17 cellular contexts compared by ENCODE assay signal in the genomic region with DNA sequence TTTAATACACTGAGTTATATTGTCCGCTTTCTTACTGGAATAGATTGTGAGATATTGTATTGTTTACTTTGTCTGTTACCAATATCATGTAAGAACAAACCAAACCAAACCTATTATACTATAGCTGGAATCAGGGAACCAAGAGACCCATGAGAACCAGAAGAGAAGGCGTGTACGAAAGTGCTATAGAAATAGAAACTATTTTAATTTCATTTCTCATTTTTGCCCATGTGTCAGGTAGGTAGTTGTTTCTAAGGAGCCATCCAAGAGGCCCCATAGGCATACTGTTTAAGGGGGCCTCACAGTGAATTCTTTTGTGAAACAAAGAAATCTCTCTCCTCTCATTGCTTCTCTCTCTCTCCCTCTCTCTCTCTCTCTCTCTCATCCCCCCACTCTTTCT.
"Had no signal": no experiment of that assay in that cellular context is flagged by ENCODE, and none has a peak within 500 bp of the region (broad histone marks: within the 10 kb centered on the region; RNA-seq: fewer than 3 reads in every experiment).

No MANE protein-coding gene starts in this region.

- H3K4me1 Mint-ChIP-seq: central memory CD8-positive, alpha-beta T cell; immature natural killer cell; natural killer cell had no signal

- DNase-seq: activated CD4-positive, alpha-beta T cell treated with anti-CD3 and anti-CD28 coated beads for 4 hours; activated CD8-positive, alpha-beta T cell treated with anti-CD3 and anti-CD28 coated beads for 36 hours; activated naive CD8-positive, alpha-beta T cell treated with anti-CD3 and anti-CD28 coated beads for 36 hours; activated T-cell treated with anti-CD3 and anti-CD28 coated beads, Interleukin-2, amount 50 U/mL, for 4 hours; brain microvascular endothelial cell; effector CD4-positive, alpha-beta T cell; immature natural killer cell; mesendoderm; natural killer cell; right cardiac atrium; stimulated activated CD4-positive, alpha-beta T cell treated with anti-CD3 and anti-CD28 coated beads, Interleukin-4, amount 100 ng/mL, for 24 hours; stimulated activated naive CD4-positive, alpha-beta T cell; substantia nigra; transverse colon had no signal

- H3K36me3 Mint-ChIP-seq: activated naive CD8-positive, alpha-beta T cell treated with anti-CD3 and anti-CD28 coated beads for 36 hours; natural killer cell; WTC11 had no signal

- H3K9me3 Mint-ChIP-seq: activated CD8-positive, alpha-beta T cell treated with anti-CD3 and anti-CD28 coated beads for 36 hours; activated naive CD8-positive, alpha-beta T cell treated with anti-CD3 and anti-CD28 coated beads for 36 hours; activated T-cell treated with anti-CD3 and anti-CD28 coated beads, Interleukin-2, amount 50 U/mL, for 4 hours; central memory CD8-positive, alpha-beta T cell; immature natural killer cell; natural killer cell; WTC11 had no signal

- ATAC-seq: activated CD8-positive, alpha-beta T cell treated with anti-CD3 and anti-CD28 coated beads for 36 hours; activated T-cell treated with anti-CD3 and anti-CD28 coated beads, Interleukin-2, amount 50 U/mL, for 4 hours; natural killer cell; right cardiac atrium; WTC11 had no signal

- H3K27me3 Mint-ChIP-seq: activated CD8-positive, alpha-beta T cell treated with anti-CD3 and anti-CD28 coated beads for 36 hours; activated naive CD8-positive, alpha-beta T cell treated with anti-CD3 and anti-CD28 coated beads for 36 hours; progenitor cell of endocrine pancreas had no signal

- H3K27ac Mint-ChIP-seq: activated CD8-positive, alpha-beta T cell treated with anti-CD3 and anti-CD28 coated beads for 36 hours; activated naive CD8-positive, alpha-beta T cell treated with anti-CD3 and anti-CD28 coated beads for 36 hours; immature natural killer cell; natural killer cell; progenitor cell of endocrine pancreas; WTC11 had no signal

- H3K4me3 Mint-ChIP-seq: activated CD8-positive, alpha-beta T cell treated with anti-CD3 and anti-CD28 coated beads for 36 hours; activated naive CD8-positive, alpha-beta T cell treated with anti-CD3 and anti-CD28 coated beads for 36 hours; activated T-cell treated with anti-CD3 and anti-CD28 coated beads, Interleukin-2, amount 50 U/mL, for 4 hours; central memory CD8-positive, alpha-beta T cell; immature natural killer cell; natural killer cell; WTC11 had no signal
